In the genomic region with DNA sequence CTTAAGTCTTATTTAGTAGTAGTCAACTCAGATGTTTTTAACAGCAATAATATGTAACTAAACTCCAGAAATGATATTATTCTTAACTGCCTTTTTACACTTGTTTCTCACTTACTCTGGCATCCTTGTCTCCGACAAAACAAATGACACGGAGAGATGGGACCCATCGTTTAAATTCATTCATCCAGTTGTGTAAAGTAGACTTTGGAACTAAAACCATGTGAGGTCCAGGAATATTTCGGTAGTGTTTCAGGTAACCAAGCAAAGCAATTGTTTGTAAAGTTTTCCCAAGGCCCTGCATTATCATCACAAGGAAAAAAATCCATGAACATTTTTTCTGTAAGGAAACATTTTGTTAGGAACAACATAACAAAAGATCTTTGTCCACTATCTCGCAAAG, we compare ENCODE assay signal across 32 cellular contexts. TPM values are rescaled to one million over a fixed set of nuclear protein-coding genes. Genes with fewer than 3 reads are reported as not detected.
"Had no signal": no experiment of that assay in that cellular context is flagged by ENCODE, and none has a peak within 500 bp of the region (broad histone marks: within the 10 kb centered on the region; RNA-seq: fewer than 3 reads in every experiment).

No MANE protein-coding gene starts in this region.

- H3K27ac Mint-ChIP-seq: activated CD4-positive, alpha-beta memory T cell treated with anti-CD3 and anti-CD28 coated beads for 36 hours; activated CD4-positive, alpha-beta T cell treated with anti-CD3 and anti-CD28 coated beads, Interleukin-2, amount 10 ng/mL, durations not matched to agents 7 days and 5 days; activated naive CD4-positive, alpha-beta T cell treated with anti-CD3 and anti-CD28 coated beads, Interleukin-2, amount 10 ng/mL, durations not matched to agents 7 days and 5 days; activated naive CD8-positive, alpha-beta T cell treated with anti-CD3 and anti-CD28 coated beads, Interleukin-2, amount 10 ng/mL, durations not matched to agents 7 days and 5 days; activated T-cell treated with anti-CD3 and anti-CD28 coated beads, Interleukin-2, amount 50 U/mL, for 72 hours; activated T-helper 2 cell treated with anti-CD3 and anti-CD28 coated beads, Interferon-gamma antibody, Interleukin-2, Interleukin-4, amounts not matched to agents 10 μg/mL and 5 μg/mL and 100 μg/mL, durations not matched to agents 14 hours and 24 hours and 36 hours; IgD-negative memory B cell; T-helper 17 cell had no signal

- DNase-seq: activated CD4-positive, alpha-beta memory T cell treated with anti-CD3 and anti-CD28 coated beads for 36 hours; activated CD4-positive, alpha-beta T cell treated with anti-CD3 and anti-CD28 coated beads, Interleukin-2, amount 10 ng/mL, durations not matched to agents 7 days and 5 days; activated CD4-positive, CD25-positive, alpha-beta regulatory T cell; activated CD8-positive, alpha-beta memory T cell treated with anti-CD3 and anti-CD28 coated beads for 24 hours; activated gamma-delta T cell treated with Interleukin-2 at 50 U/mL for 16 hours; activated naive CD4-positive, alpha-beta T cell treated with anti-CD3 and anti-CD28 coated beads, Interleukin-2, amount 10 ng/mL, durations not matched to agents 7 days and 5 days; activated naive CD8-positive, alpha-beta T cell treated with anti-CD3 and anti-CD28 coated beads, Interleukin-2, amount 10 ng/mL, durations not matched to agents 7 days and 5 days; activated T-cell treated with anti-CD3 and anti-CD28 coated beads for 4 hours; activated T-cell treated with anti-CD3 and anti-CD28 coated beads, Interleukin-2, amount 50 U/mL, for 72 hours; adrenal gland; anterior cingulate cortex; caudate nucleus; KG1; NCI-H1092 treated with DMSO at 0.1 percent for 48 hours; NCI-H1417 treated with DMSO at 0.1 percent for 48 hours; NCI-H1694; NCI-H2029 treated with DMSO at 0.1 percent for 48 hours; NCI-H345; NCI-H510A; NCI-H526 treated with DMSO at 0.1 percent for 48 hours; NCI-H82; NK-92 treated with Interleukin-12 subunit alpha and Interleukin-12 subunit beta, amount 100 ng/mL, for 24 hours; Peyer's patch; Right ventricle myocardium superior; SJCRH30; T-helper 17 cell; T1000 had no signal

- H3K4me1 Mint-ChIP-seq: activated CD4-positive, alpha-beta T cell treated with anti-CD3 and anti-CD28 coated beads, Interleukin-2, amount 10 ng/mL, durations not matched to agents 7 days and 5 days; activated naive CD4-positive, alpha-beta T cell treated with anti-CD3 and anti-CD28 coated beads, Interleukin-2, amount 10 ng/mL, durations not matched to agents 7 days and 5 days; activated naive CD8-positive, alpha-beta T cell treated with anti-CD3 and anti-CD28 coated beads, Interleukin-2, amount 10 ng/mL, durations not matched to agents 7 days and 5 days; IgD-negative memory B cell; T-helper 17 cell had no signal

- H3K36me3 Mint-ChIP-seq: activated CD4-positive, alpha-beta memory T cell treated with anti-CD3 and anti-CD28 coated beads for 36 hours; activated naive CD4-positive, alpha-beta T cell treated with anti-CD3 and anti-CD28 coated beads, Interleukin-2, amount 10 ng/mL, durations not matched to agents 7 days and 5 days; activated naive CD8-positive, alpha-beta T cell treated with anti-CD3 and anti-CD28 coated beads, Interleukin-2, amount 10 ng/mL, durations not matched to agents 7 days and 5 days; IgD-negative memory B cell had no signal

- H3K27ac ChIP-seq: adrenal gland, breast epithelium, Peyer's patch, RWPE1, SJCRH30, VCaP had no signal

- H3K36me3 ChIP-seq: breast epithelium, Peyer's patch had no signal

- H3K4me3 ChIP-seq: adrenal gland, breast epithelium, Peyer's patch, SJCRH30 had no signal

- H3K4me1 ChIP-seq: breast epithelium, Peyer's patch, SJCRH30 had no signal

- H3K4me3 Mint-ChIP-seq: activated CD4-positive, alpha-beta memory T cell treated with anti-CD3 and anti-CD28 coated beads for 36 hours; activated CD4-positive, alpha-beta T cell treated with anti-CD3 and anti-CD28 coated beads, Interleukin-2, amount 10 ng/mL, durations not matched to agents 7 days and 5 days; activated naive CD4-positive, alpha-beta T cell treated with anti-CD3 and anti-CD28 coated beads, Interleukin-2, amount 10 ng/mL, durations not matched to agents 7 days and 5 days; activated naive CD8-positive, alpha-beta T cell treated with anti-CD3 and anti-CD28 coated beads, Interleukin-2, amount 10 ng/mL, durations not matched to agents 7 days and 5 days; activated T-cell treated with anti-CD3 and anti-CD28 coated beads, Interleukin-2, amount 50 U/mL, for 72 hours; IgD-negative memory B cell; T-helper 17 cell had no signal

- H3K27me3 ChIP-seq: adrenal gland, Peyer's patch, SJCRH30 had no signal

- H3K9me3 Mint-ChIP-seq: activated CD4-positive, alpha-beta memory T cell treated with anti-CD3 and anti-CD28 coated beads for 36 hours; activated CD4-positive, alpha-beta T cell treated with anti-CD3 and anti-CD28 coated beads, Interleukin-2, amount 10 ng/mL, durations not matched to agents 7 days and 5 days; activated naive CD4-positive, alpha-beta T cell treated with anti-CD3 and anti-CD28 coated beads, Interleukin-2, amount 10 ng/mL, durations not matched to agents 7 days and 5 days; activated naive CD8-positive, alpha-beta T cell treated with anti-CD3 and anti-CD28 coated beads, Interleukin-2, amount 10 ng/mL, durations not matched to agents 7 days and 5 days; activated T-cell treated with anti-CD3 and anti-CD28 coated beads, Interleukin-2, amount 50 U/mL, for 72 hours; activated T-helper 2 cell treated with anti-CD3 and anti-CD28 coated beads, Interferon-gamma antibody, Interleukin-2, Interleukin-4, amounts not matched to agents 10 μg/mL and 5 μg/mL and 100 μg/mL, durations not matched to agents 14 hours and 24 hours and 36 hours had no signal

- H3K9me3 ChIP-seq: adrenal gland, breast epithelium, Peyer's patch, SJCRH30 had no signal

- ATAC-seq: activated T-cell treated with anti-CD3 and anti-CD28 coated beads, Interleukin-2, amount 50 U/mL, for 72 hours; T-helper 17 cell had no signal

- H3K27me3 Mint-ChIP-seq: activated naive CD4-positive, alpha-beta T cell treated with anti-CD3 and anti-CD28 coated beads, Interleukin-2, amount 10 ng/mL, durations not matched to agents 7 days and 5 days; activated naive CD8-positive, alpha-beta T cell treated with anti-CD3 and anti-CD28 coated beads, Interleukin-2, amount 10 ng/mL, durations not matched to agents 7 days and 5 days had no signal

RNA-seq across cellular contexts. Expression of a gene that starts 11.6 kb away (rescaled TPM):
- total RNA-seq: activated CD4-positive, alpha-beta T cell treated with anti-CD3 and anti-CD28 coated beads, Interleukin-2, amount 10 ng/mL, durations not matched to agents 7 days and 5 days had no signal
- polyA plus RNA-seq: IgD-negative memory B cell had no signal
